In genomic region chr3:47010050-47010712, GRCh38 we compare ENCODE assay signal across 7 cellular contexts. TPM values are rescaled to one million over a fixed set of nuclear protein-coding genes. Genes with fewer than 3 reads are reported as not detected.
DNase-seq lines count a peak whose midpoint lies in the region; ATAC-seq and TF ChIP-seq lines count a peak whose summit lies in the region.

No MANE protein-coding gene starts in this region.

- no peaks in the 10 kb centered on the region for H3K9me3 ChIP-seq in HUES48 (ENCODE audit: control insufficient read depth, insufficient read depth, low read length)

- H3K27me3 ChIP-seq in HUES48 (ENCODE audit: control insufficient read depth, insufficient read depth, low read length), result no peaks in the 10 kb centered on the region

- peak overlapping the region; percentile 96 for H3K27ac ChIP-seq in HUES48 (ENCODE audit: low read depth, low read length)

- H3K27ac Mint-ChIP-seq in immature natural killer cell, result peak overlapping the region; percentile 76 to 94 (median 90)
- H3K27ac Mint-ChIP-seq in stimulated activated naive B cell treated with anti-CD40 and anti-IgM and Interleukin-4, amounts not matched to agents 10 μg/mL and 1 μg/mL and 100 μg/mL, for 72 hours, result peak overlapping the region; percentile 92

- peaks cover 6% of the 10 kb centered on the region for H3K4me1 ChIP-seq in HUES48 (ENCODE audit: control insufficient read depth, insufficient read depth, low read length)

- no peak for TF ChIP-seq CTCF in astrocyte of the spinal cord (IDR thresholded peaks at IDR 0.05; ENCODE audit: low read depth, low read length)

- no peak for ATAC-seq in stimulated activated naive B cell treated with anti-CD40 and anti-IgM and Interleukin-4, amounts not matched to agents 10 μg/mL and 1 μg/mL and 100 μg/mL, for 72 hours (replicated peaks)

- DNase-seq in astrocyte of the spinal cord (ENCODE audit: low read depth, low spot score) (no peak), immature natural killer cell (peak in 1 of 3 donors; percentile 9), NCI-H1694 (lab: John Stamatoyannopoulos, UW) (no peak), occipital lobe (lab: John Stamatoyannopoulos, UW) (no peak)
- DNase-seq in stimulated activated naive B cell treated with anti-CD40 and anti-IgM and Interleukin-4, amounts not matched to agents 10 μg/mL and 1 μg/mL and 100 μg/mL, for 72 hours, result no peak
- no peak for DNase-seq in stimulated activated naive CD4-positive, alpha-beta T cell treated with Interleukin-2 at 50 U/mL for 16 hours (lab: John Stamatoyannopoulos, UW)

- peaks cover 24 to 28% of the 10 kb centered on the region in 2 donors for H3K4me1 Mint-ChIP-seq in immature natural killer cell
- H3K4me1 Mint-ChIP-seq in stimulated activated naive B cell treated with anti-CD40 and anti-IgM and Interleukin-4, amounts not matched to agents 10 μg/mL and 1 μg/mL and 100 μg/mL, for 72 hours, result peaks cover 6 to 10% of the 10 kb centered on the region in 2 donors

- in situ Hi-C loops in astrocyte of the spinal cord (cut with HindIII; ENCODE audit: low sequenced_read_pairs), result no loop called here

- peak overlapping the region; percentile 67 to 79 (median 72) for H3K4me3 Mint-ChIP-seq in immature natural killer cell
- peak overlapping the region; percentile 75 to 88 for H3K4me3 Mint-ChIP-seq in stimulated activated naive B cell treated with anti-CD40 and anti-IgM and Interleukin-4, amounts not matched to agents 10 μg/mL and 1 μg/mL and 100 μg/mL, for 72 hours

- H3K36me3 Mint-ChIP-seq in immature natural killer cell, result peaks cover 3 to 12% (median 7%) of the 10 kb centered on the region in 3 donors
- peaks cover 30 to 44% of the 10 kb centered on the region in 2 donors for H3K36me3 Mint-ChIP-seq in stimulated activated naive B cell treated with anti-CD40 and anti-IgM and Interleukin-4, amounts not matched to agents 10 μg/mL and 1 μg/mL and 100 μg/mL, for 72 hours

- H3K36me3 ChIP-seq in HUES48 (ENCODE audit: control insufficient read depth, insufficient read depth, low read length), result peaks cover 27% of the 10 kb centered on the region

- peak overlapping the region; percentile 94 for H3K9ac ChIP-seq in HUES48 (ENCODE audit: low read depth, low read length)

- no peaks in the 10 kb centered on the region for H3K9me3 Mint-ChIP-seq in immature natural killer cell
- H3K9me3 Mint-ChIP-seq in stimulated activated naive B cell treated with anti-CD40 and anti-IgM and Interleukin-4, amounts not matched to agents 10 μg/mL and 1 μg/mL and 100 μg/mL, for 72 hours, result no peaks in the 10 kb centered on the region

- H3K27me3 Mint-ChIP-seq in immature natural killer cell (ENCODE audit: low read depth in 3 of 3), result peaks cover 2 to 17% (median 11%) of the 10 kb centered on the region in 3 donors
- H3K27me3 Mint-ChIP-seq in stimulated activated naive B cell treated with anti-CD40 and anti-IgM and Interleukin-4, amounts not matched to agents 10 μg/mL and 1 μg/mL and 100 μg/mL, for 72 hours, result no peaks in the 10 kb centered on the region

- peak overlapping the region; percentile 66; the same call in 1 of the 2 replicates for H3K4me3 ChIP-seq in HUES48 (ENCODE audit: low read depth, low read length)
- H3K4me3 ChIP-seq in astrocyte of the spinal cord (ENCODE audit: low read depth, low read length), result peak overlapping the region; percentile 49

RNA-seq across cellular contexts. Expression of gene NBEAL2, which starts 30.7 kb away (rescaled TPM):
- 10 to 100 TPM in 1 of 3 donors, 1 to 10 TPM in 2; 7.9 to 28.4 (median 9.9) TPM for polyA plus RNA-seq in immature natural killer cell
- 3.3 TPM for total RNA-seq in occipital lobe

RNA-seq across cellular contexts. Expression of gene CCDC12, which starts 33.6 kb away (rescaled TPM):
- polyA plus RNA-seq in immature natural killer cell, result 100 to 1,000 TPM; 114 to 174 (median 129) TPM
- 17.5 TPM for total RNA-seq in occipital lobe
